Comparison of ENCODE assay signal across 8 cellular contexts in the genomic region with DNA sequence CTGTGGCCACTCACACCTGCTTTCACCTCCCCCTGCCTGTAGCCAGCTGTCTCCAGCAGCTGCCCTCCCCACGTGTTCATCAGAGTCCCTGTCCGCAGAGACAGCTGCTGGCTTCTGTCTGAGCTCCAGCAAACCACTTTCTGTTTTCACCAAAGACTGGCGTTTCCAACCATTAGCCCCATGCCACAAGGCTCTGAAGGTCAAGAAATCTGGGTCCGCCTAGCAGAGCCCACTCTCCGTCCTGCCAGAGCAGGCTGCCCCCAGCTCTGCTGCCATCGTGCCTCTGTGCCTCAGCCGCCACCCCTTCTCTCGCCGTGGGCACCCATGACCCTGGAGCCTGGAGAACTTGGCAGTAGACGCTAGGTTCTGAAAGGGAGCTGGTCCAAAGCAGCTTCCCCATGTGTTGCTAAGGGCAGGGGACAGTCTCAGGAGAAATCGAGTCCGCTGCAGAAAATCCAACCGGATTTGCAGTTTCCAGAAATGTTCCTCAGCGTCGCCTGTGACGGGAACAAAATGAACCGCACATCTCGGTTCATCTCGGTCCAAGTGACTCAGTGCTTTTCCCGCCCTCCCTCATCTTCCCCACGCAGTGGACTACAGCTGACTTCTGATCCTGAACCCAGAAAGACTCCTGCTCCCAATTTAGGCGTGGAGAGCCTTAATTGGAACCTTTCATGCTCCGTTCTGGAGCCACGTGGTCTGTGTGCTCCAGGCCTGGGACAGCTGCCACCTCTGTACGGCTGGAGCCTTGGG. TPM values are rescaled to one million over a fixed set of nuclear protein-coding genes. Genes with fewer than 3 reads are reported as not detected.
DNase-seq lines count a peak whose midpoint lies in the region; ATAC-seq and TF ChIP-seq lines count a peak whose summit lies in the region.

No MANE protein-coding gene starts in this region.

- H3K4me3 Mint-ChIP-seq in chondrocyte (ENCODE audit: unreplicated experiment): no peak overlapping the region
- no peak overlapping the region for H3K4me3 Mint-ChIP-seq in activated CD4-positive, alpha-beta T cell treated with anti-CD3 and anti-CD28 coated beads, Interleukin-2, amount 10 ng/mL, durations not matched to agents 24 days and 14 days

- peaks cover 9% of the 10 kb centered on the region for H3K36me3 Mint-ChIP-seq in chondrocyte (ENCODE audit: low read depth)
- H3K36me3 Mint-ChIP-seq in activated CD4-positive, alpha-beta T cell treated with anti-CD3 and anti-CD28 coated beads, Interleukin-2, amount 10 ng/mL, durations not matched to agents 24 days and 14 days (ENCODE audit: low read depth): no peaks in the 10 kb centered on the region

- H3K18ac ChIP-seq in neuronal stem cell (ENCODE audit: low read length): peak overlapping the region; percentile 34

- intact Hi-C loops in activated CD4-positive, alpha-beta T cell treated with anti-CD3 and anti-CD28 coated beads, Interleukin-2, amount 10 ng/mL, durations not matched to agents 24 days and 14 days (cut with micrococcal nuclease): no loop called here

- WGBS in neuronal stem cell (ENCODE audit: extremely low coverage in 2 of 2, insufficient read length in 2 of 2, insufficient replicate concordance in 1 of 2), 2 donors: no CpG with 5 or more reads among the region's 25 CpGs

- H3K27ac ChIP-seq in fibroblast of lung (ENCODE audit: insufficient read depth, low read length): peak overlapping the region; percentile 78
- no peak overlapping the region for H3K27ac ChIP-seq in neuronal stem cell (replicated peaks; ENCODE audit: low read length)

- no peak overlapping the region for H3K27ac Mint-ChIP-seq in chondrocyte (ENCODE audit: unreplicated experiment)
- no peak overlapping the region for H3K27ac Mint-ChIP-seq in activated CD4-positive, alpha-beta T cell treated with anti-CD3 and anti-CD28 coated beads, Interleukin-2, amount 10 ng/mL, durations not matched to agents 24 days and 14 days

- H2AFZ ChIP-seq in fibroblast of lung (ENCODE audit: low read length) (no peak overlapping the region), neuronal stem cell (ENCODE audit: low read length) (no peak overlapping the region)

- no peaks in the 10 kb centered on the region for H3K27me3 Mint-ChIP-seq in chondrocyte (ENCODE audit: low read depth)
- H3K27me3 Mint-ChIP-seq in activated CD4-positive, alpha-beta T cell treated with anti-CD3 and anti-CD28 coated beads, Interleukin-2, amount 10 ng/mL, durations not matched to agents 24 days and 14 days: no peaks in the 10 kb centered on the region

- H3K4me2 ChIP-seq in fibroblast of lung (ENCODE audit: extremely low read depth, insufficient read depth, low read length) (peak overlapping the region; percentile 55), neuronal stem cell (ENCODE audit: insufficient read depth, low read length, poor library complexity, severe bottlenecking) (no peak overlapping the region)

- H4K20me1 ChIP-seq in fibroblast of lung (ENCODE audit: control insufficient read depth, extremely low read depth, insufficient read depth, low read length): no peaks in the 10 kb centered on the region

- no peak overlapping the region for H2BK5ac ChIP-seq in neuronal stem cell (ENCODE audit: low read length)

- H4K8ac ChIP-seq in neuronal stem cell (ENCODE audit: low read depth, low read length): no peak overlapping the region

- H2BK120ac ChIP-seq in neuronal stem cell (ENCODE audit: low read depth, low read length): no peak overlapping the region

- no peak for TF ChIP-seq CTCF in fibroblast of lung (conservative IDR thresholded peaks at IDR 0.05 in 1 of 2, IDR thresholded peaks at IDR 0.05 in 1 of 2; ENCODE audit: low read depth in 1 of 2, low read length in 2 of 2)
- no peak for TF ChIP-seq CTCF in chondrocyte (IDR thresholded peaks at IDR 0.05)

- DNase-seq in C1 segment of cervical spinal cord (lab: John Stamatoyannopoulos, UW): peak in 10 of 14 donors; percentile 13 to 80 (median 38)
- peak; percentile 77 for DNase-seq in NCI-H2196 (lab: John Stamatoyannopoulos, UW; ENCODE audit: unreplicated experiment)
- DNase-seq in fibroblast of lung (ENCODE audit: low read depth in 2 of 2): peak; percentile 51 to 62
- DNase-seq in neuronal stem cell (ENCODE audit: low spot score): no peak
- DNase-seq in H7: no peak
- no peak for DNase-seq in chondrocyte (ENCODE audit: low spot score)
- DNase-seq in activated CD4-positive, alpha-beta T cell treated with anti-CD3 and anti-CD28 coated beads, Interleukin-2, amount 10 ng/mL, durations not matched to agents 24 days and 14 days: no peak

- H3K79me2 ChIP-seq in fibroblast of lung (ENCODE audit: control insufficient read depth, insufficient read depth, low read length): no peaks in the 10 kb centered on the region

- ATAC-seq in GM21390 (IDR thresholded peaks at IDR 0.05; ENCODE audit: unreplicated experiment): no peak

- H3K9me3 ChIP-seq in fibroblast of lung (ENCODE audit: control insufficient read depth, insufficient read depth, low read depth, low read length): no peaks in the 10 kb centered on the region
- H3K9me3 ChIP-seq in neuronal stem cell (replicated peaks in 1 of 2; ENCODE audit: control insufficient read depth in 2 of 2, insufficient read depth in 1 of 2, low read depth in 1 of 2, low read length in 2 of 2): no peaks in the 10 kb centered on the region

- H3K4me3 ChIP-seq in fibroblast of lung (replicated peaks in 1 of 4; ENCODE audit: control extremely low read depth in 1 of 4, insufficient read depth in 1 of 4, low read depth in 3 of 4, low read length in 4 of 4) (peak overlapping the region in 2 of 4 experiments; percentile 12 to 36), neuronal stem cell (ENCODE audit: low read length in 2 of 2) (no peak overlapping the region), H7 (ENCODE audit: insufficient read depth, low read depth, low read length) (no peak overlapping the region)

- H3K4me1 ChIP-seq in fibroblast of lung (ENCODE audit: control insufficient read depth, extremely low read depth, insufficient read depth, low read length): peaks cover 48% of the 10 kb centered on the region
- H3K4me1 ChIP-seq in neuronal stem cell (ENCODE audit: control insufficient read depth in 2 of 2, insufficient read depth in 1 of 2, low read depth in 1 of 2, low read length in 2 of 2): peaks cover 43 to 63% of the 10 kb centered on the region in 2 donors

- H3K4me1 Mint-ChIP-seq in chondrocyte (ENCODE audit: low read depth): peaks cover 26% of the 10 kb centered on the region
- no peaks in the 10 kb centered on the region for H3K4me1 Mint-ChIP-seq in activated CD4-positive, alpha-beta T cell treated with anti-CD3 and anti-CD28 coated beads, Interleukin-2, amount 10 ng/mL, durations not matched to agents 24 days and 14 days

- no peak overlapping the region for H2BK15ac ChIP-seq in neuronal stem cell (ENCODE audit: low read length)

- H3K9me3 Mint-ChIP-seq in chondrocyte (ENCODE audit: low read depth): no peaks in the 10 kb centered on the region
- no peaks in the 10 kb centered on the region for H3K9me3 Mint-ChIP-seq in activated CD4-positive, alpha-beta T cell treated with anti-CD3 and anti-CD28 coated beads, Interleukin-2, amount 10 ng/mL, durations not matched to agents 24 days and 14 days

- peaks cover 7% of the 10 kb centered on the region for H3K36me3 ChIP-seq in fibroblast of lung (ENCODE audit: control insufficient read depth, insufficient read depth, low read length)
- peaks cover 2 to 17% of the 10 kb centered on the region in 2 donors for H3K36me3 ChIP-seq in neuronal stem cell (replicated peaks in 1 of 2; ENCODE audit: control insufficient read depth in 2 of 2, insufficient read depth in 2 of 2, low read length in 2 of 2)
- H3K36me3 ChIP-seq in H7 (replicated peaks; ENCODE audit: control insufficient read depth, insufficient read depth, low read length): peaks cover 6% of the 10 kb centered on the region

- H3K23ac ChIP-seq in neuronal stem cell (ENCODE audit: low read depth, low read length, poor library complexity): no peak overlapping the region

- H2AK5ac ChIP-seq in neuronal stem cell (ENCODE audit: low read depth, low read length): no peak overlapping the region

- H3K14ac ChIP-seq in neuronal stem cell (ENCODE audit: low read length): no peak overlapping the region

- no peak overlapping the region for H4K91ac ChIP-seq in neuronal stem cell (ENCODE audit: low read depth, low read length, poor library complexity)

- H3K79me1 ChIP-seq in neuronal stem cell (ENCODE audit: low read depth, low read length): peaks cover 3% of the 10 kb centered on the region

- no peak overlapping the region for H3K4ac ChIP-seq in neuronal stem cell (ENCODE audit: low read length)

- H3K27me3 ChIP-seq in fibroblast of lung (ENCODE audit: control insufficient read depth, insufficient read depth, low read length) (no peaks in the 10 kb centered on the region), neuronal stem cell (ENCODE audit: control insufficient read depth in 3 of 3, insufficient read depth in 3 of 3, low read depth in 1 of 3, low read length in 3 of 3) (no peaks in the 10 kb centered on the region), H7 (ENCODE audit: control insufficient read depth, insufficient read depth, low read length) (no peaks in the 10 kb centered on the region)

- peak overlapping the region; percentile 46 for H3K9ac ChIP-seq in fibroblast of lung (ENCODE audit: insufficient read depth, low read length)
- H3K9ac ChIP-seq in neuronal stem cell (ENCODE audit: low read depth, low read length, poor library complexity): no peak overlapping the region

- no peak overlapping the region for H2BK12ac ChIP-seq in neuronal stem cell (ENCODE audit: low read length)

RNA-seq across cellular contexts. Expression of a gene that starts 28.0 kb away (rescaled TPM):
- total RNA-seq in fibroblast of lung (27.7 and 56.1 TPM in 2 replicates), chondrocyte (28.8 to 36.0 TPM (median 30.6 TPM) in 3 replicates)
- 56.5 and 62.3 TPM in 2 replicates for polyA plus RNA-seq in fibroblast of lung
- polyA plus RNA-seq in fibroblast of lung (2012): 49.7 and 50.7 TPM in 2 replicates
- 59.9 and 108 TPM in 2 replicates for polyA minus RNA-seq in fibroblast of lung (ENCODE audit: low replicate concordance)
- 17.6 TPM for polyA plus RNA-seq in neuronal stem cell (2013, experiment 1 of 2)
- polyA plus RNA-seq in neuronal stem cell (2013, experiment 2 of 2): 17.4 TPM
- total RNA-seq in H7 (2014; rRNA removed; shearing (Covaris generic)): 11.0 and 12.8 TPM in 2 replicates
- total RNA-seq in activated CD4-positive, alpha-beta T cell treated with anti-CD3 and anti-CD28 coated beads, Interleukin-2, amount 10 ng/mL, durations not matched to agents 24 days and 14 days: 36.1 and 38.2 TPM in 2 replicates

RNA-seq across cellular contexts. Expression of a gene that starts 51.4 kb away (rescaled TPM):
- total RNA-seq in fibroblast of lung (105 and 207 TPM in 2 replicates), chondrocyte (53.8 to 62.2 TPM (median 55.6 TPM) in 3 replicates)
- 34.9 and 36.2 TPM in 2 replicates for polyA plus RNA-seq in fibroblast of lung
- polyA plus RNA-seq in fibroblast of lung (2012): 50.2 and 56.1 TPM in 2 replicates
- polyA minus RNA-seq in fibroblast of lung (ENCODE audit: low replicate concordance): 112 and 142 TPM in 2 replicates
- 61.0 TPM for polyA plus RNA-seq in neuronal stem cell (2013, experiment 1 of 2)
- 62.9 TPM for polyA plus RNA-seq in neuronal stem cell (2013, experiment 2 of 2)
- total RNA-seq in H7 (2014; rRNA removed; shearing (Covaris generic)): 120 and 142 TPM in 2 replicates
- total RNA-seq in activated CD4-positive, alpha-beta T cell treated with anti-CD3 and anti-CD28 coated beads, Interleukin-2, amount 10 ng/mL, durations not matched to agents 24 days and 14 days: 69.4 and 75.0 TPM in 2 replicates

Comparison
In these comparisons a context has a peak if more than half of its experiments do, and no peak if none do; other contexts are left out.
1. DNase-seq: peak in C1 segment of cervical spinal cord (10 of 14), NCI-H2196 (single experiment) and fibroblast of lung (2 of 2); none in neuronal stem cell (single experiment), H7 (single experiment), chondrocyte (single experiment) and activated CD4-positive, alpha-beta T cell treated with anti-CD3 and anti-CD28 coated beads, Interleukin-2, amount 10 ng/mL, durations not matched to agents 24 days and 14 days (single experiment).